In the genomic region with DNA sequence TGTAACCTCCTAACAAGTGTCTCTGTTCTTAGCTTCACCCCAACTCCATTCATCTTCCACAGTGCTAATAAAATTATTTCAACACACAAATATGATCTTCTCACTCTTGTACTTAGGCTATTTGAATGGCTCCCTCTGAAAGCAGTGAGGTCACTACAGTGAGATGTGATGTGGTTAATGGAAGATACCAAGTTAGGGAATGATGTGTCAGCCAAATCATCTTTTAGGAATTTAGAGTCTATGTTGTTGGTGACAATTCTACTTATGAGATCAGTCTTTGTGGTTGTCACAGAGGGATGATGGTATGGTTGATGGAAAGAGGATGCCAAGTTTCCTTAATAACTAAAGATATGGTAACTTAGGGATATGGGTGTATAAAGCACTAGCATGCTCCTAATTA, we compare ENCODE assay signal across 19 cellular contexts. TPM values are rescaled to one million over a fixed set of nuclear protein-coding genes. Genes with fewer than 3 reads are reported as not detected.
A peak's percentile ranks its signal among the peaks of the same experiment; 100 is the strongest.
DNase-seq lines count a peak whose midpoint lies in the region; ATAC-seq, FAIRE-seq and TF ChIP-seq lines count a peak whose summit lies in the region.
"Had no signal": no experiment of that assay in that cellular context is flagged by ENCODE, and none has a peak within 500 bp of the region (broad histone marks: within the 10 kb centered on the region; RNA-seq: fewer than 3 reads in every experiment).

No MANE protein-coding gene starts in this region.

- H3K27ac ChIP-seq in K562 (ENCODE audit: extremely low read depth, low read depth, low read length) (no peak overlapping the region), keratinocyte (ENCODE audit: control insufficient read depth, insufficient read depth, low read length) (no peak overlapping the region), esophagus squamous epithelium (no peak overlapping the region)
- H3K27ac ChIP-seq: coronary artery, stomach had no signal

- no peak for TF ChIP-seq POLR2A in K562 (conservative IDR thresholded peaks at IDR 0.05)
- no peak for TF ChIP-seq POLR2A in esophagus squamous epithelium (IDR thresholded peaks at IDR 0.05)

- TF ChIP-seq CTCF in AG10803 (conservative IDR thresholded peaks at IDR 0.05; ENCODE audit: low read length) (no peak), K562 (IDR thresholded peaks at IDR 0.05 in 2 of 3, conservative IDR thresholded peaks at IDR 0.05 in 1 of 3; ENCODE audit: insufficient read depth in 2 of 3, low read depth in 1 of 3, low read length in 3 of 3) (no peak), keratinocyte (optimal IDR thresholded peaks at IDR 0.05 in 1 of 3, IDR thresholded peaks at IDR 0.05 in 1 of 3, conservative IDR thresholded peaks at IDR 0.05 in 1 of 3; ENCODE audit: extremely low read depth in 1 of 3, insufficient read depth in 2 of 3, low read length in 3 of 3) (no peak), esophagus squamous epithelium (IDR thresholded peaks at IDR 0.05) (no peak)

- in situ Hi-C loops in K562 (cut with MboI) = no loop called here

- no peak for TF ChIP-seq EP300 in K562 (IDR thresholded peaks at IDR 0.05; ENCODE audit: low read length)

- no peak for ATAC-seq in K562
- no peak for ATAC-seq in GM18520 (IDR thresholded peaks at IDR 0.05; ENCODE audit: unreplicated experiment)
- ATAC-seq: activated naive CD8-positive, alpha-beta T cell treated with anti-CD3 and anti-CD28 coated beads, Interleukin-2, amount 50 U/mL, for 24 hours had no signal

- peaks cover 13% of the 10 kb centered on the region; the same call in 2 of the 3 replicates for H3K36me3 ChIP-seq in K562 (ENCODE audit: control insufficient read depth, insufficient read depth, low read length)
- peaks cover 0 to under 1% of the 10 kb centered on the region in 2 experiments for H3K36me3 ChIP-seq in keratinocyte (ENCODE audit: control insufficient read depth in 2 of 2, extremely low read depth in 1 of 2, insufficient read depth in 2 of 2, low read length in 2 of 2)
- peaks cover 0 to 55% (median 0%) of the 10 kb centered on the region in 3 donors for H3K36me3 ChIP-seq in esophagus squamous epithelium

- intact Hi-C loops in K562 (cut with micrococcal nuclease) = no loop called here
- intact Hi-C loops in esophagus squamous epithelium (cut with DNase I) = no loop called here
- intact Hi-C loops in cardiac septum (cut with DNase I) = no loop called here

- H3K9me1 ChIP-seq in K562 (ENCODE audit: control insufficient read depth, insufficient read depth, low read length) = no peaks in the 10 kb centered on the region
- H3K9me1 ChIP-seq in keratinocyte (ENCODE audit: control insufficient read depth, extremely low read depth, insufficient read depth, low read length) = no peaks in the 10 kb centered on the region

- H4K20me1 ChIP-seq in K562 (replicated peaks; ENCODE audit: control insufficient read depth, insufficient read depth, low read length) (no peaks in the 10 kb centered on the region), keratinocyte (ENCODE audit: control insufficient read depth, extremely low read depth, insufficient read depth, low read length) (no peaks in the 10 kb centered on the region)

- H2AFZ ChIP-seq in K562 (ENCODE audit: low read depth, low read length) = no peak overlapping the region
- H2AFZ ChIP-seq in keratinocyte (ENCODE audit: control insufficient read depth, low read length) = no peak overlapping the region

- no peak overlapping the region for H3K4me2 ChIP-seq in K562 (ENCODE audit: insufficient read depth, low read length)
- H3K4me2 ChIP-seq in keratinocyte (ENCODE audit: control insufficient read depth, extremely low read depth, insufficient read depth, low read depth, low read length) = no peak overlapping the region

- H3K27me3 ChIP-seq in K562 (ENCODE audit: control insufficient read depth in 2 of 2, insufficient read depth in 2 of 2, low read length in 2 of 2) = no peaks in the 10 kb centered on the region
- H3K27me3 ChIP-seq in keratinocyte (ENCODE audit: control insufficient read depth, extremely low read depth, insufficient read depth, low read length) = no peaks in the 10 kb centered on the region
- no peaks in the 10 kb centered on the region for H3K27me3 ChIP-seq in esophagus squamous epithelium
- H3K27me3 ChIP-seq: stomach had no signal

- H3K79me2 ChIP-seq in K562 (ENCODE audit: control insufficient read depth, insufficient read depth, low read length) (no peaks in the 10 kb centered on the region), keratinocyte (ENCODE audit: control insufficient read depth, insufficient read depth, low read length) (no peaks in the 10 kb centered on the region)

- POLR2A ChIA-PET in K562 (lab: Yijun Ruan, JAX) = no interaction called here

- CTCF ChIA-PET in K562 (lab: Yijun Ruan, JAX; ENCODE audit: low intra/inter-chr PET ratio) = no interaction called here

- H3K9me3 ChIP-seq in K562 (replicated peaks; ENCODE audit: control insufficient read depth, insufficient read depth, low read depth, low read length) = no peaks in the 10 kb centered on the region
- H3K9me3 ChIP-seq in keratinocyte (ENCODE audit: control insufficient read depth, low read depth, low read length) = no peaks in the 10 kb centered on the region
- no peaks in the 10 kb centered on the region for H3K9me3 ChIP-seq in esophagus squamous epithelium
- H3K9me3 ChIP-seq: stomach had no signal

- no peak overlapping the region for H3K9ac ChIP-seq in K562 (ENCODE audit: insufficient read depth in 1 of 2, low read depth in 2 of 2, low read length in 2 of 2)
- H3K9ac ChIP-seq in keratinocyte (ENCODE audit: control insufficient read depth, extremely low read depth, insufficient read depth, low read length) = no peak overlapping the region

- BruUV-seq in K562 (replicated peaks; lab: Mats Ljungman, UMichigan) = no TSS peak

- H3K4me3 ChIP-seq in AG10803 (ENCODE audit: low read length) (no peak overlapping the region), K562 (no peak overlapping the region), keratinocyte (ENCODE audit: control insufficient read depth in 2 of 3, extremely low read depth in 1 of 3, insufficient read depth in 2 of 3, low read depth in 1 of 3, low read length in 3 of 3) (no peak overlapping the region), esophagus squamous epithelium (no peak overlapping the region)
- H3K4me3 ChIP-seq: coronary artery, stomach had no signal

- no peak for FAIRE-seq in K562 (lab: Jason Lieb, UNC)
- FAIRE-seq in keratinocyte (lab: Jason Lieb, UNC) = peak; percentile 5

- dilution Hi-C loops in keratinocyte (cut with MboI; ENCODE audit: extremely low pct_ligation_motif_present, low sequenced_read_pairs) = no loop called here

- no peak for TF ChIP-seq RAD21 in K562 (CRISPR knock-in tag; conservative IDR thresholded peaks at IDR 0.05 in 1 of 2, IDR thresholded peaks at IDR 0.05 in 1 of 2)

- H3K4me1 ChIP-seq in K562 (replicated peaks in 1 of 2; ENCODE audit: control insufficient read depth in 2 of 2, insufficient read depth in 2 of 2, low read length in 2 of 2) (no peaks in the 10 kb centered on the region), keratinocyte (ENCODE audit: control insufficient read depth, extremely low read depth, insufficient read depth, low read length) (peaks cover 12% of the 10 kb centered on the region), esophagus squamous epithelium (peaks cover 0 to 3% (median 0%) of the 10 kb centered on the region in 3 donors)

- DNase-seq in AG10803 (ENCODE audit: low read depth) = peak; percentile 46
- DNase-seq in HT1080 (ENCODE audit: low read depth) = peak; percentile 87
- DNase-seq in K562 (ENCODE audit: extremely low read depth in 1 of 4, low spot score in 3 of 4) = no peak
- no peak for DNase-seq in keratinocyte (ENCODE audit: low read depth, low spot score)
- DNase-seq in esophagus squamous epithelium (lab: John Stamatoyannopoulos, UW) = no peak
- no peak for DNase-seq in cardiac septum (ENCODE audit: low spot score)
- no peak for DNase-seq in NCI-H774 (lab: John Stamatoyannopoulos, UW)
- DNase-seq: activated CD4-positive, alpha-beta T cell treated with anti-CD3 and anti-CD28 coated beads for 48 hours; activated naive CD8-positive, alpha-beta T cell treated with anti-CD3 and anti-CD28 coated beads, Interleukin-2, amount 50 U/mL, for 24 hours; activated T-cell treated with anti-CD3 and anti-CD28 coated beads, Interleukin-2, amount 50 U/mL, for 24 hours; midbrain; MM.1S; NCI-H2081; NCI-H526 treated with DMSO at 0.1 percent for 48 hours; occipital lobe; RPMI8226; stomach had no signal

RNA-seq across cellular contexts. Expression of a gene that starts 57.6 kb away (rescaled TPM):
- 16.7 and 18.8 TPM in 2 replicates for total RNA-seq in HT1080 (2014; rRNA removed; shearing (Covaris generic))
- polyA plus RNA-seq in HT1080 (2015; cell fraction: cytosol; rRNA removed) = 10.5 and 13.9 TPM in 2 replicates
- 24.3 and 28.3 TPM in 2 replicates for polyA plus RNA-seq in HT1080 (2015; cell fraction: nucleus; rRNA removed)
- total RNA-seq in K562 (2011; cell fraction: chromatin; rRNA removed; ENCODE audit: low replicate concordance) = 10.8 and 26.4 TPM in 2 replicates
- total RNA-seq in K562 (2011; cell fraction: nucleolus; rRNA removed) = 6.5 and 7.8 TPM in 2 replicates
- 9.3 and 10.0 TPM in 2 replicates for total RNA-seq in K562 (2011; cell fraction: nucleoplasm; rRNA removed)
- total RNA-seq in K562 (2014; rRNA removed) (13.3 and 13.7 TPM in 2 replicates), K562 (2014; rRNA removed; fragmentation: Illumina TruSeq; extraction: Trizol) (14.4 and 14.6 TPM in 2 replicates), K562 (2015; rRNA removed; fragmentation: Illumina TruSeq; extraction: Trizol) (13.3 and 15.4 TPM in 2 replicates), K562 (2021) (14.6 and 15.0 TPM in 2 replicates), esophagus squamous epithelium (10 to 100 TPM; 10.7 to 16.2 (median 12.0) TPM), cardiac septum (9.4 TPM)
- polyA plus RNA-seq in K562 (2011; rRNA removed) (7.9 and 12.1 TPM in 2 replicates), K562 (2014; fragmentation: Illumina TruSeq; extraction: Trizol) (15.6 and 17.9 TPM in 2 replicates), K562 (2014; fragmentation: Nextera tagmentation; extraction: Ambion mirVana) (10 to 100 TPM in 1 of 2 experiments, 1 to 10 TPM in 1; 7.6 to 16.5 TPM), K562 (2014; rRNA removed) (11.2 and 13.2 TPM in 2 replicates), keratinocyte (9.1 to 13.9 TPM (median 12.3 TPM) in 3 replicates)
- polyA plus RNA-seq in K562 (2011; cell fraction: cytosol; rRNA removed) = 3.9 and 6.0 TPM in 2 replicates
- polyA plus RNA-seq in K562 (2011; cell fraction: nucleus; rRNA removed) = 4.7 and 4.9 TPM in 2 replicates
- 11.3 and 12.0 TPM in 2 replicates for polyA plus RNA-seq in K562 (2012)
- polyA minus RNA-seq in K562 (2011; rRNA and poly(A)+ RNA removed) = 24.9 and 30.2 TPM in 2 replicates
- 7.5 and 10.7 TPM in 2 replicates for polyA minus RNA-seq in K562 (2011; cell fraction: cytosol; rRNA and poly(A)+ RNA removed)
- polyA minus RNA-seq in K562 (2011; cell fraction: nucleus; rRNA and poly(A)+ RNA removed) = 8.1 and 13.6 TPM in 2 replicates
- polyA plus RNA-seq in keratinocyte (2011; ENCODE audit: low read depth) = 5.9 TPM
- polyA plus RNA-seq in keratinocyte (2011; cell fraction: cytosol; rRNA removed) = 5.6 and 9.7 TPM in 2 replicates
- 13.4 and 16.8 TPM in 2 replicates for polyA plus RNA-seq in keratinocyte (2011; cell fraction: nucleus; rRNA removed)
- polyA plus RNA-seq in keratinocyte (2012; ENCODE audit: low replicate concordance) = 4.8 and 11.4 TPM in 2 replicates
- polyA minus RNA-seq in keratinocyte = 5.8 to 23.4 TPM (median 15.6 TPM) in 3 replicates
- 8.1 TPM for polyA minus RNA-seq in keratinocyte (2011; cell fraction: cytosol; rRNA and poly(A)+ RNA removed)
- polyA minus RNA-seq in keratinocyte (2011; cell fraction: nucleus; rRNA and poly(A)+ RNA removed) = 13.5 and 24.7 TPM in 2 replicates

Comparison
In these comparisons a context has a peak if more than half of its experiments do, and no peak if none do; other contexts are left out.
1. DNase-seq: peak in AG10803 (single experiment) and HT1080 (single experiment); none in K562 (0 of 4), keratinocyte (single experiment), esophagus squamous epithelium (single experiment), cardiac septum (single experiment) and NCI-H774 (single experiment).